ENCODE assay signal across 25 cellular contexts in the genomic region with DNA sequence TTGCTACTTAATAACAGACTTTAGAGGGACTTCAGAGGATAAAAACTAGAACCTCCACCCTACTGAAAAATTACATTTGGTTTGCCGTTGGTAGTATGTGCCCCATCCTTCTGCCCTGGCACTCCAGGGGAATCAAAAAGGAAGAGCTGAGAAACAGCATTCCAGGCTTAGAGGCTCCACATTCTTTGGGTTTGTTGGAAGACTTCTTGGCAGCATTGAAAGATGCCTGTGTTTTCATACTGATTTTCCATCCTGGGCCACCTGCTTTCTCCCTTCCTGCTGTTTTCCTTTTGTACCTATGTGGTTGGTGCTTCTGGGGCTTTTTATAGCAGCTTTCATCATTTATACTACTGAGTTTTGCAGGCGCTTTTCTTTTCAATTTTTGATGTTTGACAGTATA.
DNase-seq lines count a peak whose midpoint lies in the region; ATAC-seq, FAIRE-seq and TF ChIP-seq lines count a peak whose summit lies in the region.
"Had no signal": no experiment of that assay in that cellular context is flagged by ENCODE, and none has a peak within 500 bp of the region (broad histone marks: within the 10 kb centered on the region; RNA-seq: fewer than 3 reads in every experiment).

No MANE protein-coding gene starts in this region.

- H4K20me1 ChIP-seq in astrocyte (ENCODE audit: insufficient read depth, low read length): peaks cover 71% of the 10 kb centered on the region
- peaks cover 15% of the 10 kb centered on the region for H4K20me1 ChIP-seq in hepatocyte (ENCODE audit: insufficient read depth, poor library complexity, severe bottlenecking)

- H3K4me1 ChIP-seq in astrocyte (ENCODE audit: insufficient read depth, low read length) (peaks cover 7% of the 10 kb centered on the region), iPS-18a (ENCODE audit: control insufficient read depth, low read depth, low read length) (peaks cover 40% of the 10 kb centered on the region), vagina (peaks cover 37% of the 10 kb centered on the region), suprapubic skin (peaks cover 27% of the 10 kb centered on the region), hepatocyte (ENCODE audit: insufficient read depth) (peaks cover 13% of the 10 kb centered on the region)
- H3K4me1 ChIP-seq: colonic mucosa had no signal

- POLR2A ChIA-PET in MCF 10A (lab: Yijun Ruan, JAX): no interaction called here

- intact Hi-C loops in MCF 10A (cut with micrococcal nuclease): no loop called here
- intact Hi-C loops in vagina (cut with DNase I): no loop called here

- in situ Hi-C loops in T47D (cut with HindIII; ENCODE audit: low pct_unique_long_range_greater_than_20kb, low sequenced_read_pairs): no loop called here

- no peak overlapping the region for H3K27ac Mint-ChIP-seq in MCF 10A (ENCODE audit: low read depth, unreplicated experiment)
- peak overlapping the region; percentile 70 for H3K27ac Mint-ChIP-seq in astrocyte (ENCODE audit: unreplicated experiment)
- H3K27ac Mint-ChIP-seq in activated CD8-positive, alpha-beta memory T cell treated with anti-CD3 and anti-CD28 coated beads, Interleukin-2, amount 10 ng/mL, durations not matched to agents 7 days and 5 days: no peak overlapping the region

- no peaks in the 10 kb centered on the region for H3K36me3 ChIP-seq in astrocyte (ENCODE audit: insufficient read depth, low read length)
- no peaks in the 10 kb centered on the region for H3K36me3 ChIP-seq in iPS-18a (ENCODE audit: control insufficient read depth, low read depth, low read length)
- no peaks in the 10 kb centered on the region for H3K36me3 ChIP-seq in vagina
- no peaks in the 10 kb centered on the region for H3K36me3 ChIP-seq in suprapubic skin
- no peaks in the 10 kb centered on the region for H3K36me3 ChIP-seq in hepatocyte (replicated peaks; ENCODE audit: insufficient read depth, low read depth)
- H3K36me3 ChIP-seq: colonic mucosa, heart left ventricle, right atrium auricular region, upper lobe of left lung had no signal

- TF ChIP-seq POLR2A in vagina (IDR thresholded peaks at IDR 0.05) (no peak), suprapubic skin (IDR thresholded peaks at IDR 0.05) (no peak)

- no peak for TF ChIP-seq CTCF in MCF 10A (IDR thresholded peaks at IDR 0.05; ENCODE audit: unreplicated experiment)
- TF ChIP-seq CTCF in astrocyte (IDR thresholded peaks at IDR 0.05; ENCODE audit: insufficient read depth, low read depth, low read length): no peak
- no peak for TF ChIP-seq CTCF in vagina (IDR thresholded peaks at IDR 0.05)
- no peak for TF ChIP-seq CTCF in suprapubic skin (IDR thresholded peaks at IDR 0.05)
- no peak for TF ChIP-seq CTCF in hepatocyte (IDR thresholded peaks at IDR 0.05; ENCODE audit: poor library complexity)

- no peak overlapping the region for H3K4me3 ChIP-seq in astrocyte (ENCODE audit: insufficient read depth, low read depth, low read length)
- H3K4me3 ChIP-seq in iPS-18a (ENCODE audit: low read length): peak overlapping the region; percentile 5
- H3K4me3 ChIP-seq in vagina: no peak overlapping the region
- no peak overlapping the region for H3K4me3 ChIP-seq in suprapubic skin
- no peak overlapping the region for H3K4me3 ChIP-seq in hepatocyte
- H3K4me3 ChIP-seq: A549; BLaER1 treated with 17β-estradiol and CSF1 and Interleukin-3, amounts not matched to agents 10 nM and 100 nM; colonic mucosa; heart left ventricle; right atrium auricular region; upper lobe of left lung had no signal

- H3K9me3 ChIP-seq in astrocyte (ENCODE audit: insufficient read depth, low read depth, low read length) (no peaks in the 10 kb centered on the region), iPS-18a (ENCODE audit: control insufficient read depth, low read depth, low read length) (no peaks in the 10 kb centered on the region), vagina (no peaks in the 10 kb centered on the region), suprapubic skin (no peaks in the 10 kb centered on the region), hepatocyte (ENCODE audit: low read depth) (no peaks in the 10 kb centered on the region)
- H3K9me3 ChIP-seq: A549, colonic mucosa, heart left ventricle, right atrium auricular region, upper lobe of left lung had no signal

- no peak for TF ChIP-seq EP300 in suprapubic skin (IDR thresholded peaks at IDR 0.05)

- no peaks in the 10 kb centered on the region for H3K27me3 Mint-ChIP-seq in MCF 10A (ENCODE audit: insufficient read depth, unreplicated experiment)
- no peaks in the 10 kb centered on the region for H3K27me3 Mint-ChIP-seq in astrocyte (ENCODE audit: low read depth, unreplicated experiment)
- peaks cover 11% of the 10 kb centered on the region for H3K27me3 Mint-ChIP-seq in activated CD8-positive, alpha-beta memory T cell treated with anti-CD3 and anti-CD28 coated beads, Interleukin-2, amount 10 ng/mL, durations not matched to agents 7 days and 5 days

- peak; percentile 13 for FAIRE-seq in astrocyte (lab: Jason Lieb, UNC)
- FAIRE-seq: A549, endometrium, kidney had no signal

- H3K4me1 Mint-ChIP-seq in MCF 10A (ENCODE audit: insufficient read depth, unreplicated experiment): no peaks in the 10 kb centered on the region
- peaks cover 31% of the 10 kb centered on the region for H3K4me1 Mint-ChIP-seq in astrocyte (ENCODE audit: low read depth, unreplicated experiment)
- H3K4me1 Mint-ChIP-seq in activated CD8-positive, alpha-beta memory T cell treated with anti-CD3 and anti-CD28 coated beads, Interleukin-2, amount 10 ng/mL, durations not matched to agents 7 days and 5 days: peaks cover 2% of the 10 kb centered on the region

- WGBS in suprapubic skin: 37% methylated on average over 2 of the region's 2 CpGs
- 74% methylated on average over 2 of the region's 2 CpGs for WGBS in hepatocyte (ENCODE audit: low lambda C conversion rate, missing lambda C conversion rate)

- no peaks in the 10 kb centered on the region for H3K9me2 ChIP-seq in hepatocyte (replicated peaks; ENCODE audit: insufficient read depth)

- H3K27me3 ChIP-seq in astrocyte (ENCODE audit: insufficient read depth, low read length): no peaks in the 10 kb centered on the region
- no peaks in the 10 kb centered on the region for H3K27me3 ChIP-seq in iPS-18a (ENCODE audit: control insufficient read depth, insufficient read depth, low read length)
- H3K27me3 ChIP-seq in vagina: no peaks in the 10 kb centered on the region
- no peaks in the 10 kb centered on the region for H3K27me3 ChIP-seq in suprapubic skin
- H3K27me3 ChIP-seq in hepatocyte: no peaks in the 10 kb centered on the region
- H3K27me3 ChIP-seq: BLaER1 treated with 17β-estradiol and CSF1 and Interleukin-3, amounts not matched to agents 10 nM and 100 nM; colonic mucosa; heart left ventricle; right atrium auricular region; upper lobe of left lung had no signal

- H3K9me3 Mint-ChIP-seq in MCF 10A (ENCODE audit: unreplicated experiment): peaks cover 33% of the 10 kb centered on the region
- H3K9me3 Mint-ChIP-seq in astrocyte (ENCODE audit: unreplicated experiment): no peaks in the 10 kb centered on the region
- H3K9me3 Mint-ChIP-seq in activated CD8-positive, alpha-beta memory T cell treated with anti-CD3 and anti-CD28 coated beads, Interleukin-2, amount 10 ng/mL, durations not matched to agents 7 days and 5 days (ENCODE audit: low read depth): no peaks in the 10 kb centered on the region

- H3K9ac ChIP-seq in astrocyte (ENCODE audit: low read length) (no peak overlapping the region), iPS-18a (ENCODE audit: low read length) (no peak overlapping the region)
- H3K9ac ChIP-seq: BLaER1 treated with 17β-estradiol and CSF1 and Interleukin-3, amounts not matched to agents 10 nM and 100 nM had no signal

- H3K27ac ChIP-seq in astrocyte (ENCODE audit: low read depth, low read length) (no peak overlapping the region), iPS-18a (ENCODE audit: low read length) (no peak overlapping the region), vagina (no peak overlapping the region), suprapubic skin (no peak overlapping the region), hepatocyte (no peak overlapping the region)
- H3K27ac ChIP-seq: A549; BLaER1 treated with 17β-estradiol and CSF1 and Interleukin-3, amounts not matched to agents 10 nM and 100 nM; colonic mucosa; heart left ventricle; right atrium auricular region; upper lobe of left lung had no signal

- H3K79me2 ChIP-seq in astrocyte (ENCODE audit: insufficient read depth, low read length) (peaks cover 38% of the 10 kb centered on the region), hepatocyte (peaks cover 40% of the 10 kb centered on the region)

- H3K4me3 Mint-ChIP-seq in MCF 10A (ENCODE audit: unreplicated experiment) (no peak overlapping the region), astrocyte (ENCODE audit: unreplicated experiment) (no peak overlapping the region)
- no peak overlapping the region for H3K4me3 Mint-ChIP-seq in activated CD8-positive, alpha-beta memory T cell treated with anti-CD3 and anti-CD28 coated beads, Interleukin-2, amount 10 ng/mL, durations not matched to agents 7 days and 5 days

- ATAC-seq in activated CD8-positive, alpha-beta memory T cell treated with anti-CD3 and anti-CD28 coated beads, Interleukin-2, amount 10 ng/mL, durations not matched to agents 7 days and 5 days: no peak
- ATAC-seq: A549, heart left ventricle had no signal

- H3K36me3 Mint-ChIP-seq in MCF 10A (ENCODE audit: insufficient read depth, unreplicated experiment) (no peaks in the 10 kb centered on the region), astrocyte (ENCODE audit: low read depth, unreplicated experiment) (no peaks in the 10 kb centered on the region)
- H3K36me3 Mint-ChIP-seq in activated CD8-positive, alpha-beta memory T cell treated with anti-CD3 and anti-CD28 coated beads, Interleukin-2, amount 10 ng/mL, durations not matched to agents 7 days and 5 days: no peaks in the 10 kb centered on the region

- DNase-seq in T47D (ENCODE audit: low read depth in 1 of 2, low spot score in 1 of 2): peak; percentile 37 to 88
- no peak for DNase-seq in MCF 10A (ENCODE audit: unreplicated experiment)
- DNase-seq in astrocyte (ENCODE audit: low read depth): peak; percentile 66
- DNase-seq in vagina (ENCODE audit: extremely low spot score in 2 of 2): no peak
- no peak for DNase-seq in activated CD8-positive, alpha-beta memory T cell treated with anti-CD3 and anti-CD28 coated beads, Interleukin-2, amount 10 ng/mL, durations not matched to agents 7 days and 5 days
- DNase-seq in suprapubic skin (ENCODE audit: low spot score in 2 of 2): no peak
- no peak for DNase-seq in hepatocyte (ENCODE audit: low spot score)
- DNase-seq: activated CD8-positive, alpha-beta memory T cell treated with anti-CD3 and anti-CD28 coated beads for 24 hours; activated naive CD4-positive, alpha-beta T cell treated with anti-CD3 and anti-CD28 coated beads, Interleukin-2, amount 50 U/mL, for 16 hours; aorta; colonic mucosa; H7; heart left ventricle; Karpas-422; kidney; NCI-H1092; NCI-H2081 treated with DMSO at 0.1 percent for 48 hours; NCI-H510A treated with DMSO at 0.1 percent for 48 hours; T1000 had no signal

- H3K4me2 ChIP-seq in astrocyte (ENCODE audit: low read length) (no peak overlapping the region), hepatocyte (no peak overlapping the region)
- H3K4me2 ChIP-seq: A549; BLaER1 treated with 17β-estradiol and CSF1 and Interleukin-3, amounts not matched to agents 10 nM and 100 nM had no signal

- CTCF ChIA-PET in MCF 10A (lab: Yijun Ruan, JAX): interaction anchor here (0.7 kb wide), 1 partner anchor 765 kb away, joined by 3 read pairs; no protein-coding TSS in a partner anchor
- CTCF ChIA-PET in activated CD8-positive, alpha-beta memory T cell treated with anti-CD3 and anti-CD28 coated beads, Interleukin-2, amount 10 ng/mL, durations not matched to agents 7 days and 5 days (lab: Charles Lee): no interaction called here

- H2AFZ ChIP-seq in astrocyte (ENCODE audit: low read depth, low read length) (no peak overlapping the region), hepatocyte (no peak overlapping the region)

- BruUV-seq in MCF 10A (replicated peaks; lab: Mats Ljungman, UMichigan): no TSS peak

Comparison
In these comparisons a context has a peak if more than half of its experiments do, and no peak if none do; other contexts are left out.
1. DNase-seq: peak in T47D (2 of 2) and astrocyte (single experiment); none in MCF 10A (single experiment), vagina (0 of 2), activated CD8-positive, alpha-beta memory T cell treated with anti-CD3 and anti-CD28 coated beads, Interleukin-2, amount 10 ng/mL, durations not matched to agents 7 days and 5 days (single experiment), suprapubic skin (0 of 2) and hepatocyte (single experiment).